8 cellular contexts compared by ENCODE assay signal in genomic region chr3:38497026-38497425, GRCh38. TPM values are rescaled to one million over a fixed set of nuclear protein-coding genes. Genes with fewer than 3 reads are reported as not detected.
A peak's percentile ranks its signal among the peaks of the same experiment; 100 is the strongest.
DNase-seq lines count a peak whose midpoint lies in the region; ATAC-seq, FAIRE-seq and TF ChIP-seq lines count a peak whose summit lies in the region.

No MANE protein-coding gene starts in this region.

- TF ChIP-seq RAD21 in HepG2 (CRISPR knock-in tag; IDR thresholded peaks at IDR 0.05) = no peak

- TF ChIP-seq CTCF in 22Rv1 (IDR thresholded peaks at IDR 0.05) (no peak), HepG2 (CRISPR knock-in tag; IDR thresholded peaks at IDR 0.05) (no peak)

- H3K36me3 Mint-ChIP-seq in activated naive CD8-positive, alpha-beta T cell treated with anti-CD3 and anti-CD28 coated beads, Interleukin-2, amount 50 U/mL, for 24 hours (ENCODE audit: low read depth) = peaks cover 26% of the 10 kb centered on the region

- WGBS in HepG2 (ENCODE audit: low lambda C conversion rate) = 86% methylated on average over 4 of the region's 4 CpGs

- CTCF ChIA-PET in HepG2 (lab: Yijun Ruan, JAX; ENCODE audit: low intra/inter-chr PET ratio, low total read pairs) = interaction anchor here (1.5 kb wide), 1 partner anchor 25 kb away, joined by 3 read pairs; no protein-coding TSS in a partner anchor

- DNase-seq in HCEC 1CT = peak; percentile 44
- no peak for DNase-seq in activated naive CD8-positive, alpha-beta T cell treated with anti-CD3 and anti-CD28 coated beads, Interleukin-2, amount 50 U/mL, for 24 hours
- no peak for DNase-seq in HepG2 (ENCODE audit: low spot score)
- no peak for DNase-seq in dedifferentiated amniotic fluid mesenchymal stem cell (ENCODE audit: extremely low spot score)
- no peak for DNase-seq in NCI-H1105 (lab: John Stamatoyannopoulos, UW)
- DNase-seq in globus pallidus (ENCODE audit: low spot score) = no peak
- no peak for DNase-seq in NK-92 treated with Interleukin-12 subunit alpha and Interleukin-12 subunit beta, amount 100 ng/mL, for 24 hours (lab: John Stamatoyannopoulos, UW)

- no peak for TF ChIP-seq POLR2A in HepG2 (IDR thresholded peaks at IDR 0.05; ENCODE audit: insufficient read depth in 1 of 2, low read depth in 2 of 2, low read length in 2 of 2)

- intact Hi-C loops in HepG2 (cut with micrococcal nuclease; ENCODE audit: unreplicated experiment) = loop anchor here (2.0 kb wide), 1 partner anchor 158 kb away; no protein-coding TSS in a partner anchor

- H3K9ac ChIP-seq in HepG2 (ENCODE audit: insufficient read depth, low read depth, low read length) = peak overlapping the region; percentile 77; the same call in 1 of the 2 replicates

- H3K4me2 ChIP-seq in HepG2 (ENCODE audit: low read depth, low read length) = peak overlapping the region; percentile 75

- BruUV-seq in HepG2 (replicated peaks; lab: Mats Ljungman, UMichigan) = no TSS peak

- H3K9me3 ChIP-seq in HepG2 (ENCODE audit: low read length) = no peaks in the 10 kb centered on the region

- TF ChIP-seq EP300 in HepG2 (IDR thresholded peaks at IDR 0.05; ENCODE audit: low read depth in 2 of 2, low read length in 2 of 2) (no peak), HepG2 (CRISPR knock-in tag; IDR thresholded peaks at IDR 0.05; ENCODE audit: borderline replicate concordance) (no peak)

- in situ Hi-C loops in HepG2 (cut with HindIII; ENCODE audit: extremely low pct_ligation_motif_present, low pct_unique_long_range_greater_than_20kb) = no loop called here

- H3K79me2 ChIP-seq in HepG2 (ENCODE audit: insufficient read depth, low read length) = no peaks in the 10 kb centered on the region

- H4K20me1 ChIP-seq in HepG2 (ENCODE audit: insufficient read depth, low read length) = no peaks in the 10 kb centered on the region

- no peaks in the 10 kb centered on the region for H3K27me3 ChIP-seq in HepG2 (ENCODE audit: control insufficient read depth in 1 of 2, insufficient read depth in 2 of 2, low read length in 2 of 2)

- H3K27ac ChIP-seq in 22Rv1 (peak overlapping the region; percentile 59; the same call in 1 of the 2 replicates), HepG2 (ENCODE audit: extremely low read length, insufficient read depth, low read length) (no peak overlapping the region)

- no peak for ATAC-seq in activated naive CD8-positive, alpha-beta T cell treated with anti-CD3 and anti-CD28 coated beads, Interleukin-2, amount 50 U/mL, for 24 hours
- no peak for ATAC-seq in HepG2

- peaks cover 1% of the 10 kb centered on the region for H3K27me3 Mint-ChIP-seq in activated naive CD8-positive, alpha-beta T cell treated with anti-CD3 and anti-CD28 coated beads, Interleukin-2, amount 50 U/mL, for 24 hours

- peak overlapping the region; percentile 97 for H3K4me3 Mint-ChIP-seq in activated naive CD8-positive, alpha-beta T cell treated with anti-CD3 and anti-CD28 coated beads, Interleukin-2, amount 50 U/mL, for 24 hours

- H3K9me3 Mint-ChIP-seq in activated naive CD8-positive, alpha-beta T cell treated with anti-CD3 and anti-CD28 coated beads, Interleukin-2, amount 50 U/mL, for 24 hours = no peaks in the 10 kb centered on the region

- POLR2A ChIA-PET in HepG2 (lab: Yijun Ruan, JAX) = interaction anchor here (0.9 to 1.4 kb wide), 4 partner anchors 118 to 493 kb away, joined by 3 to 4 read pairs (median 3); no protein-coding TSS in a partner anchor

- H3K27ac Mint-ChIP-seq in activated naive CD8-positive, alpha-beta T cell treated with anti-CD3 and anti-CD28 coated beads, Interleukin-2, amount 50 U/mL, for 24 hours = peak overlapping the region; percentile 93

- peak overlapping the region; percentile 80 to 85 (median 82) for H3K4me3 ChIP-seq in HepG2 (replicated peaks in 1 of 3; ENCODE audit: insufficient read depth in 1 of 3, low read depth in 2 of 3, low read length in 3 of 3)

- peaks cover 0 to 5% of the 10 kb centered on the region in 2 experiments; a peak in 2 of 5 replicates for H3K36me3 ChIP-seq in HepG2 (replicated peaks in 1 of 2; ENCODE audit: control insufficient read depth in 1 of 2, insufficient read depth in 2 of 2, low read length in 2 of 2)

- peaks cover 10% of the 10 kb centered on the region; the same call in 1 of the 2 replicates for H3K4me1 ChIP-seq in HepG2 (ENCODE audit: insufficient read depth, low read length)

- FAIRE-seq in HepG2 (lab: Jason Lieb, UNC) = no peak

- H2AFZ ChIP-seq in HepG2 (ENCODE audit: low read length) = no peak overlapping the region

- peaks cover 21% of the 10 kb centered on the region for H3K4me1 Mint-ChIP-seq in activated naive CD8-positive, alpha-beta T cell treated with anti-CD3 and anti-CD28 coated beads, Interleukin-2, amount 50 U/mL, for 24 hours

TF ChIP-seq in HepG2, 621 proteins besides CTCF, POLR2A, EP300 and RAD21 (continues in another document):
- TF ChIP-seq MZF1 (CRISPR knock-in tag; IDR thresholded peaks at IDR 0.05; ENCODE audit: borderline replicate concordance) (no peak), ZNF136 (CRISPR knock-in tag; IDR thresholded peaks at IDR 0.05; ENCODE audit: low read depth) (no peak), MXD4 (CRISPR knock-in tag; IDR thresholded peaks at IDR 0.05) (no peak), ZNF18 (CRISPR knock-in tag; IDR thresholded peaks at IDR 0.05; ENCODE audit: insufficient replicate concordance) (no peak)
- TF ChIP-seq, protein P1, sequence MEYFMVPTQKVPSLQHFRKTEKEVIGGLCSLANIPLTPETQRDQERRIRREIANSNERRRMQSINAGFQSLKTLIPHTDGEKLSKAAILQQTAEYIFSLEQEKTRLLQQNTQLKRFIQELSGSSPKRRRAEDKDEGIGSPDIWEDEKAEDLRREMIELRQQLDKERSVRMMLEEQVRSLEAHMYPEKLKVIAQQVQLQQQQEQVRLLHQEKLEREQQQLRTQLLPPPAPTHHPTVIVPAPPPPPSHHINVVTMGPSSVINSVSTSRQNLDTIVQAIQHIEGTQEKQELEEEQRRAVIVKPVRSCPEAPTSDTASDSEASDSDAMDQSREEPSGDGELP (IDR thresholded peaks at IDR 0.05; ENCODE audit: borderline replicate concordance, low read depth) = no peak

RNA-seq across cellular contexts. Expression of gene EXOG, which starts 0.9 kb away (rescaled TPM):
- 7.2 and 9.5 TPM in 2 replicates for total RNA-seq in HepG2 (2016; rRNA removed; fragmentation: Illumina TruSeq; extraction: Trizol)
- total RNA-seq in HepG2 (2016; cell fraction: cytosol; rRNA removed; fragmentation: Illumina TruSeq; extraction: Trizol; ENCODE audit: low read depth) = 2.4 and 3.2 TPM in 2 replicates
- total RNA-seq in HepG2 (2016; cell fraction: insoluble cytoplasmic fraction; rRNA removed; fragmentation: Illumina TruSeq; extraction: Trizol) = 9.4 and 10.0 TPM in 2 replicates
- total RNA-seq in HepG2 (2016; cell fraction: membrane; rRNA removed; fragmentation: Illumina TruSeq; extraction: Trizol) = 4.3 and 4.9 TPM in 2 replicates
- total RNA-seq in HepG2 (2016; cell fraction: nucleus; rRNA removed; fragmentation: Illumina TruSeq; extraction: Trizol) = 11.9 and 12.3 TPM in 2 replicates
- 5.5 TPM in 2 replicates for polyA plus RNA-seq in HepG2 (2011; rRNA removed)
- polyA plus RNA-seq in HepG2 (2011; cell fraction: cytosol; rRNA removed) = 2.0 and 3.0 TPM in 2 replicates
- 11.4 and 19.7 TPM in 2 replicates for polyA plus RNA-seq in HepG2 (2011; cell fraction: nucleus; rRNA removed)
- 3.4 and 5.4 TPM in 2 replicates for polyA plus RNA-seq in HepG2 (2012)
- polyA plus RNA-seq in HepG2 (2016; cell fraction: cytosol; fragmentation: Illumina TruSeq; extraction: Trizol; ENCODE audit: low read depth) = 0.79 and 1.1 TPM in 2 replicates
- polyA plus RNA-seq in HepG2 (2016; cell fraction: insoluble cytoplasmic fraction; fragmentation: Illumina TruSeq; extraction: Trizol; ENCODE audit: low read depth) = 8.8 and 9.2 TPM in 2 replicates
- polyA plus RNA-seq in HepG2 (2016; cell fraction: membrane; fragmentation: Illumina TruSeq; extraction: Trizol; ENCODE audit: low read depth) = 2.3 and 2.8 TPM in 2 replicates
- 25.1 and 25.9 TPM in 2 replicates for polyA plus RNA-seq in HepG2 (2016; cell fraction: nucleus; fragmentation: Illumina TruSeq; extraction: Trizol; ENCODE audit: insufficient read depth, low read depth)
- polyA minus RNA-seq in HepG2 (2011; rRNA and poly(A)+ RNA removed; ENCODE audit: low replicate concordance) = 5.4 and 6.5 TPM in 2 replicates
- 1.8 and 2.0 TPM in 2 replicates for polyA minus RNA-seq in HepG2 (2011; cell fraction: cytosol; rRNA and poly(A)+ RNA removed)
- polyA minus RNA-seq in HepG2 (2011; cell fraction: nucleus; rRNA and poly(A)+ RNA removed) = 15.5 and 17.5 TPM in 2 replicates

RNA-seq across cellular contexts. Expression of gene ACVR2B, which starts 43.3 kb away (rescaled TPM):
- total RNA-seq in HepG2 (2016; rRNA removed; fragmentation: Illumina TruSeq; extraction: Trizol) = 10.0 and 11.3 TPM in 2 replicates
- 1.9 and 2.3 TPM in 2 replicates for total RNA-seq in HepG2 (2016; cell fraction: cytosol; rRNA removed; fragmentation: Illumina TruSeq; extraction: Trizol; ENCODE audit: low read depth)
- 9.6 and 10.5 TPM in 2 replicates for total RNA-seq in HepG2 (2016; cell fraction: insoluble cytoplasmic fraction; rRNA removed; fragmentation: Illumina TruSeq; extraction: Trizol)
- 6.0 TPM in 2 replicates for total RNA-seq in HepG2 (2016; cell fraction: membrane; rRNA removed; fragmentation: Illumina TruSeq; extraction: Trizol)
- 11.7 and 13.1 TPM in 2 replicates for total RNA-seq in HepG2 (2016; cell fraction: nucleus; rRNA removed; fragmentation: Illumina TruSeq; extraction: Trizol)
- 12.0 and 12.7 TPM in 2 replicates for polyA plus RNA-seq in HepG2 (2011; rRNA removed)
- polyA plus RNA-seq in HepG2 (2011; cell fraction: cytosol; rRNA removed) = 9.0 and 9.9 TPM in 2 replicates
- polyA plus RNA-seq in HepG2 (2011; cell fraction: nucleus; rRNA removed) = 15.0 and 15.2 TPM in 2 replicates
- polyA plus RNA-seq in HepG2 (2012) = 9.9 and 12.0 TPM in 2 replicates
- 2.7 and 2.9 TPM in 2 replicates for polyA plus RNA-seq in HepG2 (2016; cell fraction: cytosol; fragmentation: Illumina TruSeq; extraction: Trizol; ENCODE audit: low read depth)
- polyA plus RNA-seq in HepG2 (2016; cell fraction: insoluble cytoplasmic fraction; fragmentation: Illumina TruSeq; extraction: Trizol; ENCODE audit: low read depth) = 5.1 and 5.5 TPM in 2 replicates
- polyA plus RNA-seq in HepG2 (2016; cell fraction: membrane; fragmentation: Illumina TruSeq; extraction: Trizol; ENCODE audit: low read depth) = 3.4 and 4.2 TPM in 2 replicates
- polyA plus RNA-seq in HepG2 (2016; cell fraction: nucleus; fragmentation: Illumina TruSeq; extraction: Trizol; ENCODE audit: insufficient read depth, low read depth) = 8.4 and 8.5 TPM in 2 replicates
- 23.0 and 122 TPM in 2 replicates for polyA minus RNA-seq in HepG2 (2011; rRNA and poly(A)+ RNA removed; ENCODE audit: low replicate concordance)
- 32.7 and 38.7 TPM in 2 replicates for polyA minus RNA-seq in HepG2 (2011; cell fraction: cytosol; rRNA and poly(A)+ RNA removed)
- polyA minus RNA-seq in HepG2 (2011; cell fraction: nucleus; rRNA and poly(A)+ RNA removed) = 27.8 and 34.2 TPM in 2 replicates
